21 cellular contexts compared by ENCODE assay signal in genomic region chr3:42176635-42177034, GRCh38.
DNase-seq lines count a peak whose midpoint lies in the region; ATAC-seq, FAIRE-seq and TF ChIP-seq lines count a peak whose summit lies in the region.
"Had no signal": no experiment of that assay in that cellular context is flagged by ENCODE, and none has a peak within 500 bp of the region (broad histone marks: within the 10 kb centered on the region; RNA-seq: fewer than 3 reads in every experiment).

No MANE protein-coding gene starts in this region.

- H2AFZ ChIP-seq in HepG2 (ENCODE audit: low read length): no peak overlapping the region
- no peak overlapping the region for H2AFZ ChIP-seq in GM12878 (ENCODE audit: control insufficient read depth, low read depth, low read length)

- no peak for TF ChIP-seq POLR2A in HepG2 (IDR thresholded peaks at IDR 0.05; ENCODE audit: insufficient read depth in 1 of 2, low read depth in 2 of 2, low read length in 2 of 2)
- no peak for TF ChIP-seq POLR2A in right lobe of liver (IDR thresholded peaks at IDR 0.05)
- no peak for TF ChIP-seq POLR2A in GM12878 (IDR thresholded peaks at IDR 0.05; ENCODE audit: low read depth, low read length)

- H3K27me3 Mint-ChIP-seq in nephron progenitor cell (ENCODE audit: low read depth, poor library complexity) (no peaks in the 10 kb centered on the region), type B pancreatic cell (no peaks in the 10 kb centered on the region), endothelial cell (ENCODE audit: unreplicated experiment) (no peaks in the 10 kb centered on the region)
- no peaks in the 10 kb centered on the region for H3K27me3 Mint-ChIP-seq in activated T-helper 1 cell treated with anti-CD3 and anti-CD28 coated beads, Interleukin-12 subunit alpha, Interleukin-12 subunit beta, Interleukin-2, Interleukin-4 antibody, amounts not matched to agents 30 ng/mL and 10 ng/mL and 1 ng/mL, durations not matched to agents 14 hours and 24 hours and 36 hours (ENCODE audit: insufficient read depth)
- H3K27me3 Mint-ChIP-seq: activated CD4-positive, alpha-beta T cell treated with anti-CD3 and anti-CD28 coated beads, Interleukin-2, amount 10 ng/mL, durations not matched to agents 7 days and 5 days; CD4-positive, alpha-beta memory T cell; memory B cell; naive thymus-derived CD4-positive, alpha-beta T cell had no signal

- no peak for FAIRE-seq in HepG2 (lab: Jason Lieb, UNC)
- no peak for FAIRE-seq in GM12878 (lab: Jason Lieb, UNC)
- FAIRE-seq: astrocyte, keratinocyte had no signal

- no peak for TF ChIP-seq CTCF in HepG2 (CRISPR knock-in tag; IDR thresholded peaks at IDR 0.05)
- no peak for TF ChIP-seq CTCF in right lobe of liver (IDR thresholded peaks at IDR 0.05)
- no peak for TF ChIP-seq CTCF in GM12878 (IDR thresholded peaks at IDR 0.05 in 2 of 3, conservative IDR thresholded peaks at IDR 0.05 in 1 of 3; ENCODE audit: control insufficient read depth in 2 of 3, extremely low read depth in 1 of 3, insufficient read depth in 1 of 3, low read depth in 3 of 3, low read length in 3 of 3)
- TF ChIP-seq CTCF in nephron progenitor cell (IDR thresholded peaks at IDR 0.05): no peak
- no peak for TF ChIP-seq CTCF in type B pancreatic cell (conservative IDR thresholded peaks at IDR 0.05)
- no peak for TF ChIP-seq CTCF in endothelial cell (IDR thresholded peaks at IDR 0.05; ENCODE audit: unreplicated experiment)

- H3K27me3 ChIP-seq in HepG2 (ENCODE audit: control insufficient read depth in 1 of 2, insufficient read depth in 2 of 2, low read length in 2 of 2): no peaks in the 10 kb centered on the region
- H3K27me3 ChIP-seq in right lobe of liver: no peaks in the 10 kb centered on the region
- no peaks in the 10 kb centered on the region for H3K27me3 ChIP-seq in GM12878 (replicated peaks in 1 of 2; ENCODE audit: control insufficient read depth in 2 of 2, insufficient read depth in 2 of 2, low read length in 1 of 2)

- H3K9me3 ChIP-seq in HepG2 (ENCODE audit: low read length): no peaks in the 10 kb centered on the region
- H3K9me3 ChIP-seq in right lobe of liver: no peaks in the 10 kb centered on the region
- H3K9me3 ChIP-seq in GM12878 (replicated peaks; ENCODE audit: control insufficient read depth, insufficient read depth, low read length): no peaks in the 10 kb centered on the region

- peaks cover 52% of the 10 kb centered on the region for H3K79me2 ChIP-seq in HepG2 (ENCODE audit: insufficient read depth, low read length)
- H3K79me2 ChIP-seq in GM12878 (ENCODE audit: control insufficient read depth, insufficient read depth, low read length): peaks cover 37% of the 10 kb centered on the region

- in situ Hi-C loops in HepG2 (cut with HindIII; ENCODE audit: extremely low pct_ligation_motif_present, low pct_unique_long_range_greater_than_20kb): loop anchor here (25.0 kb wide), 1 partner anchor 164 kb away; no protein-coding TSS in a partner anchor
- in situ Hi-C loops in GM12878 (cut with MboI): no loop called here

- H3K4me3 ChIP-seq in HepG2 (replicated peaks in 1 of 3; ENCODE audit: insufficient read depth in 1 of 3, low read depth in 2 of 3, low read length in 3 of 3) (no peak overlapping the region), right lobe of liver (no peak overlapping the region), GM12878 (no peak overlapping the region)

- no peak for ATAC-seq in HepG2
- no peak for ATAC-seq in right lobe of liver
- ATAC-seq in GM12878: no peak
- ATAC-seq: naive thymus-derived CD4-positive, alpha-beta T cell had no signal

- peaks cover 10 to 19% of the 10 kb centered on the region in 2 experiments; a peak in 4 of 5 replicates for H3K36me3 ChIP-seq in HepG2 (replicated peaks in 1 of 2; ENCODE audit: control insufficient read depth in 1 of 2, insufficient read depth in 2 of 2, low read length in 2 of 2)
- H3K36me3 ChIP-seq in right lobe of liver: no peaks in the 10 kb centered on the region
- H3K36me3 ChIP-seq in GM12878 (ENCODE audit: control insufficient read depth in 2 of 2, insufficient read depth in 2 of 2, low read length in 1 of 2): peaks cover 5 to 9% of the 10 kb centered on the region in 2 experiments

- TF ChIP-seq EP300 in HepG2 (IDR thresholded peaks at IDR 0.05; ENCODE audit: low read depth in 2 of 2, low read length in 2 of 2) (no peak), HepG2 (CRISPR knock-in tag; IDR thresholded peaks at IDR 0.05; ENCODE audit: borderline replicate concordance) (no peak), GM12878 (IDR thresholded peaks at IDR 0.05; ENCODE audit: borderline replicate concordance in 1 of 2, control insufficient read depth in 1 of 2, low read depth in 2 of 2, low read length in 2 of 2) (no peak)

- 93% methylated on average over 5 of the region's 5 CpGs for WGBS in HepG2 (ENCODE audit: low lambda C conversion rate)
- WGBS in right lobe of liver (ENCODE audit: insufficient coverage, low coverage, low lambda C conversion rate, missing lambda C conversion rate): 87% methylated on average over 4 of the region's 5 CpGs
- 96% methylated on average over 5 of the region's 5 CpGs for WGBS in GM12878 (ENCODE audit: insufficient coverage, insufficient replicate concordance, low lambda C conversion rate, missing lambda C conversion rate)

- no TSS peak for BruUV-seq in HepG2 (replicated peaks; lab: Mats Ljungman, UMichigan)
- BruUV-seq in GM12878 (replicated peaks; lab: Mats Ljungman, UMichigan): no TSS peak

- H3K9ac ChIP-seq in HepG2 (ENCODE audit: insufficient read depth, low read depth, low read length) (no peak overlapping the region), GM12878 (ENCODE audit: control insufficient read depth, insufficient read depth, low read length) (no peak overlapping the region)

- POLR2A ChIA-PET in HepG2 (lab: Yijun Ruan, JAX): no interaction called here
- POLR2A ChIA-PET in GM12878 (lab: Charles Lee): interaction anchor here (1.2 kb wide), 1 partner anchor 18 kb away, joined by 3 read pairs; no protein-coding TSS in a partner anchor

- TF ChIP-seq RAD21 in HepG2 (CRISPR knock-in tag; IDR thresholded peaks at IDR 0.05) (no peak), GM12878 (IDR thresholded peaks at IDR 0.05; ENCODE audit: insufficient read depth, low read depth, low read length) (no peak)

- intact Hi-C loops in HepG2 (cut with micrococcal nuclease; ENCODE audit: unreplicated experiment): loop anchor here (5.0 kb wide), 1 partner anchor 59 kb away; no protein-coding TSS in a partner anchor
- intact Hi-C loops in right lobe of liver (cut with DNase I): no loop called here
- intact Hi-C loops in GM12878 (cut with micrococcal nuclease; ENCODE audit: unreplicated experiment): no loop called here
- intact Hi-C loops in activated T-helper 1 cell treated with anti-CD3 and anti-CD28 coated beads, Interleukin-12 subunit alpha, Interleukin-12 subunit beta, Interleukin-2, Interleukin-4 antibody, amounts not matched to agents 30 ng/mL and 10 ng/mL and 1 ng/mL, durations not matched to agents 14 hours and 24 hours and 36 hours (cut with micrococcal nuclease): loop anchor here (5.0 kb wide), 1 partner anchor 164 kb away; no protein-coding TSS in a partner anchor

- H3K4me1 ChIP-seq in HepG2 (ENCODE audit: insufficient read depth, low read length) (peaks cover 60% of the 10 kb centered on the region), right lobe of liver (peaks cover 0 to 16% (median 6%) of the 10 kb centered on the region in 4 donors), GM12878 (ENCODE audit: control insufficient read depth, insufficient read depth, low read length) (peaks cover 44% of the 10 kb centered on the region)

- CTCF ChIA-PET in HepG2 (lab: Yijun Ruan, JAX; ENCODE audit: low intra/inter-chr PET ratio, low total read pairs): no interaction called here
- CTCF ChIA-PET in GM12878 (lab: Yijun Ruan, JAX): interaction anchor here (0.6 to 12.4 kb wide), 2 partner anchors 16 to 107 kb away, joined by 3 to 130 read pairs; no protein-coding TSS in a partner anchor

- DNase-seq in HepG2 (ENCODE audit: low spot score) (no peak), right lobe of liver (no peak), GM12878 (ENCODE audit: low read depth, low spot score) (no peak), nephron progenitor cell (no peak), type B pancreatic cell (ENCODE audit: extremely low spot score, unreplicated experiment) (no peak), SIG-M5 (lab: John Stamatoyannopoulos, UW) (no peak), endothelial cell (ENCODE audit: low spot score) (no peak)
- no peak for DNase-seq in activated T-helper 1 cell treated with anti-CD3 and anti-CD28 coated beads, Interleukin-12 subunit alpha, Interleukin-12 subunit beta, Interleukin-2, Interleukin-4 antibody, amounts not matched to agents 30 ng/mL and 10 ng/mL and 1 ng/mL, durations not matched to agents 14 hours and 24 hours and 36 hours (ENCODE audit: low spot score)
- DNase-seq: ACHN; activated CD4-positive, alpha-beta T cell treated with anti-CD3 and anti-CD28 coated beads, Interleukin-2, amount 10 ng/mL, durations not matched to agents 7 days and 5 days; activated naive CD4-positive, alpha-beta T cell treated with anti-CD3 and anti-CD28 coated beads, Interleukin-2, amount 50 U/mL, for 16 hours; activated T-cell treated with anti-CD3 and anti-CD28 coated beads for 4 hours; CD4-positive, alpha-beta memory T cell; hippocampal formation; KBM-7; naive thymus-derived CD4-positive, alpha-beta T cell; NCI-H1930; stimulated activated CD4-positive, alpha-beta T cell treated with anti-CD3 and anti-CD28 coated beads, Interleukin-4, amount 100 ng/mL, for 4 hours had no signal

- RAD21 ChIA-PET in GM12878 (lab: Charles Lee; ENCODE audit: unreplicated experiment): interaction anchor here (2.0 kb wide), 1 partner anchor 15 kb away, joined by 14 read pairs; no protein-coding TSS in a partner anchor

- H3K4me2 ChIP-seq in HepG2 (ENCODE audit: low read depth, low read length) (no peak overlapping the region), GM12878 (ENCODE audit: control insufficient read depth, insufficient read depth) (no peak overlapping the region)

- peaks cover 48% of the 10 kb centered on the region for H3K4me1 Mint-ChIP-seq in nephron progenitor cell
- peaks cover 25% of the 10 kb centered on the region for H3K4me1 Mint-ChIP-seq in type B pancreatic cell (ENCODE audit: unreplicated experiment)
- H3K4me1 Mint-ChIP-seq in endothelial cell (ENCODE audit: unreplicated experiment): peaks cover 20% of the 10 kb centered on the region
- H3K4me1 Mint-ChIP-seq in activated T-helper 1 cell treated with anti-CD3 and anti-CD28 coated beads, Interleukin-12 subunit alpha, Interleukin-12 subunit beta, Interleukin-2, Interleukin-4 antibody, amounts not matched to agents 30 ng/mL and 10 ng/mL and 1 ng/mL, durations not matched to agents 14 hours and 24 hours and 36 hours (ENCODE audit: low read depth): peaks cover 32% of the 10 kb centered on the region

- H3K27ac ChIP-seq in HepG2 (ENCODE audit: extremely low read length, insufficient read depth, low read length) (no peak overlapping the region), right lobe of liver (no peak overlapping the region), GM12878 (ENCODE audit: control insufficient read depth, insufficient read depth) (peak overlapping the region; percentile 68)

- H3K9me3 Mint-ChIP-seq in nephron progenitor cell: no peaks in the 10 kb centered on the region
- H3K9me3 Mint-ChIP-seq in type B pancreatic cell: no peaks in the 10 kb centered on the region
- H3K9me3 Mint-ChIP-seq in endothelial cell (ENCODE audit: unreplicated experiment): no peaks in the 10 kb centered on the region
- no peaks in the 10 kb centered on the region for H3K9me3 Mint-ChIP-seq in activated T-helper 1 cell treated with anti-CD3 and anti-CD28 coated beads, Interleukin-12 subunit alpha, Interleukin-12 subunit beta, Interleukin-2, Interleukin-4 antibody, amounts not matched to agents 30 ng/mL and 10 ng/mL and 1 ng/mL, durations not matched to agents 14 hours and 24 hours and 36 hours
- H3K9me3 Mint-ChIP-seq: activated CD4-positive, alpha-beta T cell treated with anti-CD3 and anti-CD28 coated beads, Interleukin-2, amount 10 ng/mL, durations not matched to agents 7 days and 5 days; CD4-positive, alpha-beta memory T cell; memory B cell; naive thymus-derived CD4-positive, alpha-beta T cell had no signal

- peak overlapping the region; percentile 89 for H3K27ac Mint-ChIP-seq in nephron progenitor cell
- H3K27ac Mint-ChIP-seq in type B pancreatic cell: peak overlapping the region; percentile 70
- no peak overlapping the region for H3K27ac Mint-ChIP-seq in endothelial cell (ENCODE audit: unreplicated experiment)
- H3K27ac Mint-ChIP-seq in activated T-helper 1 cell treated with anti-CD3 and anti-CD28 coated beads, Interleukin-12 subunit alpha, Interleukin-12 subunit beta, Interleukin-2, Interleukin-4 antibody, amounts not matched to agents 30 ng/mL and 10 ng/mL and 1 ng/mL, durations not matched to agents 14 hours and 24 hours and 36 hours: no peak overlapping the region
- H3K27ac Mint-ChIP-seq: CD4-positive, alpha-beta memory T cell; naive thymus-derived CD4-positive, alpha-beta T cell had no signal

- H3K4me3 Mint-ChIP-seq in nephron progenitor cell: no peak overlapping the region
- H3K4me3 Mint-ChIP-seq in type B pancreatic cell: no peak overlapping the region
- no peak overlapping the region for H3K4me3 Mint-ChIP-seq in endothelial cell (ENCODE audit: unreplicated experiment)
- no peak overlapping the region for H3K4me3 Mint-ChIP-seq in activated T-helper 1 cell treated with anti-CD3 and anti-CD28 coated beads, Interleukin-12 subunit alpha, Interleukin-12 subunit beta, Interleukin-2, Interleukin-4 antibody, amounts not matched to agents 30 ng/mL and 10 ng/mL and 1 ng/mL, durations not matched to agents 14 hours and 24 hours and 36 hours
- H3K4me3 Mint-ChIP-seq: activated CD4-positive, alpha-beta T cell treated with anti-CD3 and anti-CD28 coated beads, Interleukin-2, amount 10 ng/mL, durations not matched to agents 7 days and 5 days; CD4-positive, alpha-beta memory T cell; memory B cell; naive thymus-derived CD4-positive, alpha-beta T cell had no signal

- H3K36me3 Mint-ChIP-seq in nephron progenitor cell (ENCODE audit: low read depth) (peaks cover 9% of the 10 kb centered on the region), type B pancreatic cell (peaks cover 7% of the 10 kb centered on the region), endothelial cell (ENCODE audit: low read depth, unreplicated experiment) (peaks cover 14% of the 10 kb centered on the region)
- peaks cover 10% of the 10 kb centered on the region for H3K36me3 Mint-ChIP-seq in activated T-helper 1 cell treated with anti-CD3 and anti-CD28 coated beads, Interleukin-12 subunit alpha, Interleukin-12 subunit beta, Interleukin-2, Interleukin-4 antibody, amounts not matched to agents 30 ng/mL and 10 ng/mL and 1 ng/mL, durations not matched to agents 14 hours and 24 hours and 36 hours (ENCODE audit: low read depth)

- SMC1A ChIA-PET in GM12878 (lab: Charles Lee; ENCODE audit: uncharacterized antibody, unreplicated experiment): interaction anchor here (0.5 to 3.8 kb wide), 2 partner anchors 15 to 104 kb away, joined by 3 to 21 read pairs; no protein-coding TSS in a partner anchor

- H4K20me1 ChIP-seq in HepG2 (ENCODE audit: insufficient read depth, low read length) (peaks cover 14% of the 10 kb centered on the region; the same call in 1 of the 2 replicates), GM12878 (ENCODE audit: control insufficient read depth, insufficient read depth) (no peaks in the 10 kb centered on the region)

Comparison
In these comparisons a context has a peak if more than half of its experiments do, and no peak if none do; other contexts are left out.
1. intact Hi-C loops: an anchor here in HepG2 (5.0 kb wide) and activated T-helper 1 cell treated with anti-CD3 and anti-CD28 coated beads, Interleukin-12 subunit alpha, Interleukin-12 subunit beta, Interleukin-2, Interleukin-4 antibody, amounts not matched to agents 30 ng/mL and 10 ng/mL and 1 ng/mL, durations not matched to agents 14 hours and 24 hours and 36 hours (5.0 kb wide); none called in right lobe of liver and GM12878.
2. H3K27ac Mint-ChIP-seq: peak in nephron progenitor cell (single experiment) and type B pancreatic cell (single experiment); none in endothelial cell (single experiment) and activated T-helper 1 cell treated with anti-CD3 and anti-CD28 coated beads, Interleukin-12 subunit alpha, Interleukin-12 subunit beta, Interleukin-2, Interleukin-4 antibody, amounts not matched to agents 30 ng/mL and 10 ng/mL and 1 ng/mL, durations not matched to agents 14 hours and 24 hours and 36 hours (single experiment).
3. Of the 75 proteins assayed by ChIP-seq in both HepG2 and GM12878: peak only in HepG2: ZBTB33; only in GM12878: none; in both: none; in neither: 74.